Comparison of ENCODE assay signal across 2 cellular contexts in genomic region chr17:36778458-36778857, GRCh38.
A peak's percentile ranks its signal among the peaks of the same experiment; 100 is the strongest.
TF ChIP-seq lines count a peak whose summit lies in the region.

No MANE protein-coding gene starts in this region.

TF ChIP-seq in Ishikawa, 13 proteins besides CTCF, POLR2A, EP300 and RAD21 (continued from another document):
- TF ChIP-seq REST (IDR thresholded peaks at IDR 0.05; ENCODE audit: low read depth): 0 out of 2 replicates have a peak, but pooled peaks have one; percentile 44
- TF ChIP-seq CEBPB (IDR thresholded peaks at IDR 0.05): peak; percentile 98
- TF ChIP-seq TEAD4 (IDR thresholded peaks at IDR 0.05): peak; percentile 95
- peak; percentile 40; the same call in 1 of the 2 replicates for TF ChIP-seq USF1 (IDR thresholded peaks at IDR 0.05)
- peak; percentile 76; the same call in 1 of the 2 replicates for TF ChIP-seq ZBTB7A (IDR thresholded peaks at IDR 0.05; ENCODE audit: low read depth)
TF ChIP-seq in Ishikawa: peak in this region for 10.

TF ChIP-seq in SK-N-SH, 30 proteins besides CTCF, POLR2A, EP300 and RAD21 (continued from another document):
- TF ChIP-seq ZBTB33 (IDR thresholded peaks at IDR 0.05; ENCODE audit: borderline replicate concordance, low read depth) (no peak), MEF2A (IDR thresholded peaks at IDR 0.05; ENCODE audit: borderline replicate concordance, low read depth) (no peak), RFX5 (IDR thresholded peaks at IDR 0.05; ENCODE audit: low read length) (no peak), TCF12 (IDR thresholded peaks at IDR 0.05) (no peak), PBX3 (IDR thresholded peaks at IDR 0.05) (no peak), ELF1 (IDR thresholded peaks at IDR 0.05) (no peak), GABPA (IDR thresholded peaks at IDR 0.05; ENCODE audit: low read depth) (no peak), YY1 (IDR thresholded peaks at IDR 0.05; ENCODE audit: low read depth) (no peak), MAX (IDR thresholded peaks at IDR 0.05; ENCODE audit: low read depth) (no peak), POLR2AphosphoS5 (IDR thresholded peaks at IDR 0.05; ENCODE audit: low read depth, low read length) (no peak), FOXJ3 (CRISPR knock-in tag; IDR thresholded peaks at IDR 0.05) (no peak), TAF1 (IDR thresholded peaks at IDR 0.05; ENCODE audit: borderline replicate concordance, low read depth, low read length) (no peak), RCOR1 (IDR thresholded peaks at IDR 0.05; ENCODE audit: low read length) (no peak), FOSL2 (IDR thresholded peaks at IDR 0.05; ENCODE audit: borderline replicate concordance, low read depth) (no peak), MXI1 (IDR thresholded peaks at IDR 0.05; ENCODE audit: low read depth, low read length) (no peak), USF1 (IDR thresholded peaks at IDR 0.05; ENCODE audit: borderline replicate concordance, low read depth) (no peak), SMC3 (IDR thresholded peaks at IDR 0.05; ENCODE audit: low read depth, low read length) (no peak)
